ENCODE assay signal across 8 cellular contexts in the genomic region with DNA sequence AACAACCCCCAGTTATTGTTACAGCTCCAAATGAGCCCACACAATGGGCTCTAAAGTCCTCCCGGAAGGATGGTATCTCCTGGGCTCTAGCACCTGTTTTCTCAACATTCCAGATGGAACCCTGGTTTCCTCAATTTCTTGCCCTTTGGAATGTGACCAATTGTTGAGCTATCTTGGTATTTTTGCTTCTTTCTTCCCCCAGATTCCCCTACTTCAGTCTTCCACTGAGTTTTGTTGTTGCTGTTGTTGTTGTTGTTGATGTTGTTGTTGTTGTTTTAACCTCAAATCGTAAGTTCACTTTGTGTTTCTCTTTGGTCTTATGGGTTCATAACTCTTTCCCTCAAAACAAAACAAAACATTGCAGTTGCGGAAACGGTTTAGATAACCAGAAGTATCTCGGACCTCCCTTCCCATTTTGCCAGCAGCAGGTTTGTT. TPM values are rescaled to one million over a fixed set of nuclear protein-coding genes. Genes with fewer than 3 reads are reported as not detected.
A peak's percentile ranks its signal among the peaks of the same experiment; 100 is the strongest.
DNase-seq lines count a peak whose midpoint lies in the region; ATAC-seq, FAIRE-seq and TF ChIP-seq lines count a peak whose summit lies in the region.

No MANE protein-coding gene starts in this region.

- CTCF ChIA-PET in activated naive CD4-positive, alpha-beta T cell treated with anti-CD3 and anti-CD28 coated beads, Interleukin-2, amount 10 ng/mL, durations not matched to agents 7 days and 5 days (lab: Charles Lee), result interaction anchor here (0.6 to 8.7 kb wide), 31 partner anchors 9 to 250 kb away, joined by 3 to 173 read pairs (median 7); partner anchors contain the start of genes ARF3, FKBP11, RND1 and WNT1
- CTCF ChIA-PET in activated CD4-positive, alpha-beta memory T cell treated with anti-CD3 and anti-CD28 coated beads, Interleukin-2, amount 10 ng/mL, durations not matched to agents 7 days and 5 days (lab: Charles Lee), result interaction anchor here (0.6 to 5.8 kb wide), 51 partner anchors 7 to 442 kb away, joined by 3 to 125 read pairs (median 6); partner anchors contain the start of genes ARF3, FKBP11, PRPH and RHEBL1

- H3K27ac ChIP-seq in iPS-18a (ENCODE audit: low read length), result no peak overlapping the region
- H3K27ac ChIP-seq in substantia nigra (ENCODE audit: low read depth, low read length, poor library complexity, severe bottlenecking), result peak overlapping the region; percentile 81

- no peaks in the 10 kb centered on the region for H3K9me3 Mint-ChIP-seq in activated naive CD4-positive, alpha-beta T cell treated with anti-CD3 and anti-CD28 coated beads, Interleukin-2, amount 10 ng/mL, durations not matched to agents 7 days and 5 days
- no peaks in the 10 kb centered on the region for H3K9me3 Mint-ChIP-seq in activated CD4-positive, alpha-beta memory T cell treated with anti-CD3 and anti-CD28 coated beads, Interleukin-2, amount 10 ng/mL, durations not matched to agents 7 days and 5 days

- DNase-seq in activated naive CD4-positive, alpha-beta T cell treated with anti-CD3 and anti-CD28 coated beads, Interleukin-2, amount 10 ng/mL, durations not matched to agents 7 days and 5 days, result no peak
- DNase-seq in activated naive CD4-positive, alpha-beta T cell treated with Interleukin-2 at 50 U/mL for 16 hours, result no peak
- DNase-seq in activated CD4-positive, alpha-beta memory T cell treated with anti-CD3 and anti-CD28 coated beads, Interleukin-2, amount 10 ng/mL, durations not matched to agents 7 days and 5 days, result no peak
- DNase-seq in substantia nigra (lab: John Stamatoyannopoulos, UW), result no peak
- DNase-seq in NCI-H2227 (lab: John Stamatoyannopoulos, UW; ENCODE audit: unreplicated experiment), result no peak
- DNase-seq in GM12892 (ENCODE audit: insufficient read length), result no peak

- H3K9ac ChIP-seq in iPS-18a (ENCODE audit: low read length), result peak overlapping the region; percentile 44

- H3K27me3 Mint-ChIP-seq in activated naive CD4-positive, alpha-beta T cell treated with anti-CD3 and anti-CD28 coated beads, Interleukin-2, amount 10 ng/mL, durations not matched to agents 7 days and 5 days, result no peaks in the 10 kb centered on the region
- H3K27me3 Mint-ChIP-seq in activated CD4-positive, alpha-beta memory T cell treated with anti-CD3 and anti-CD28 coated beads, Interleukin-2, amount 10 ng/mL, durations not matched to agents 7 days and 5 days, result no peaks in the 10 kb centered on the region

- peaks cover 41% of the 10 kb centered on the region for H3K4me1 Mint-ChIP-seq in activated naive CD4-positive, alpha-beta T cell treated with anti-CD3 and anti-CD28 coated beads, Interleukin-2, amount 10 ng/mL, durations not matched to agents 7 days and 5 days
- peaks cover 33% of the 10 kb centered on the region for H3K4me1 Mint-ChIP-seq in activated CD4-positive, alpha-beta memory T cell treated with anti-CD3 and anti-CD28 coated beads, Interleukin-2, amount 10 ng/mL, durations not matched to agents 7 days and 5 days

- H3K4me1 ChIP-seq in iPS-18a (ENCODE audit: control insufficient read depth, low read depth, low read length), result peaks cover 11% of the 10 kb centered on the region

- POLR2A ChIA-PET in activated CD4-positive, alpha-beta memory T cell treated with anti-CD3 and anti-CD28 coated beads, Interleukin-2, amount 10 ng/mL, durations not matched to agents 7 days and 5 days (lab: Charles Lee), result interaction anchor here (0.7 to 4.9 kb wide), 41 partner anchors 9 to 470 kb away, joined by 3 to 69 read pairs (median 4); partner anchors contain the start of genes ARF3, CACNB3, FKBP11 and KANSL2

- no peak for FAIRE-seq in GM12892 (lab: Jason Lieb, UNC)

- no peaks in the 10 kb centered on the region for H3K9me3 ChIP-seq in iPS-18a (ENCODE audit: control insufficient read depth, low read depth, low read length)

- H3K36me3 ChIP-seq in iPS-18a (ENCODE audit: control insufficient read depth, low read depth, low read length), result peaks cover 7% of the 10 kb centered on the region

- ATAC-seq in HG02938 (IDR thresholded peaks at IDR 0.05; ENCODE audit: unreplicated experiment), result no peak

- TF ChIP-seq POLR2A in GM12892 (IDR thresholded peaks at IDR 0.05; ENCODE audit: low read depth, low read length), result no peak

- peak overlapping the region; percentile 91 for H3K27ac Mint-ChIP-seq in activated naive CD4-positive, alpha-beta T cell treated with anti-CD3 and anti-CD28 coated beads, Interleukin-2, amount 10 ng/mL, durations not matched to agents 7 days and 5 days
- peak overlapping the region; percentile 98 for H3K27ac Mint-ChIP-seq in activated CD4-positive, alpha-beta memory T cell treated with anti-CD3 and anti-CD28 coated beads, Interleukin-2, amount 10 ng/mL, durations not matched to agents 7 days and 5 days

- peaks cover 18% of the 10 kb centered on the region for H3K36me3 Mint-ChIP-seq in activated naive CD4-positive, alpha-beta T cell treated with anti-CD3 and anti-CD28 coated beads, Interleukin-2, amount 10 ng/mL, durations not matched to agents 7 days and 5 days
- peaks cover 25% of the 10 kb centered on the region for H3K36me3 Mint-ChIP-seq in activated CD4-positive, alpha-beta memory T cell treated with anti-CD3 and anti-CD28 coated beads, Interleukin-2, amount 10 ng/mL, durations not matched to agents 7 days and 5 days (ENCODE audit: low read depth)

- peak overlapping the region; percentile 97 for H3K4me3 Mint-ChIP-seq in activated naive CD4-positive, alpha-beta T cell treated with anti-CD3 and anti-CD28 coated beads, Interleukin-2, amount 10 ng/mL, durations not matched to agents 7 days and 5 days
- peak overlapping the region; percentile 98 for H3K4me3 Mint-ChIP-seq in activated CD4-positive, alpha-beta memory T cell treated with anti-CD3 and anti-CD28 coated beads, Interleukin-2, amount 10 ng/mL, durations not matched to agents 7 days and 5 days

- H3K4me3 ChIP-seq in iPS-18a (ENCODE audit: low read length), result peak overlapping the region; percentile 95

- H3K27me3 ChIP-seq in iPS-18a (ENCODE audit: control insufficient read depth, insufficient read depth, low read length), result no peaks in the 10 kb centered on the region

RNA-seq across cellular contexts. Expression of gene DDX23, which starts 0.8 kb away (rescaled TPM):
- total RNA-seq in activated CD4-positive, alpha-beta memory T cell treated with anti-CD3 and anti-CD28 coated beads, Interleukin-2, amount 10 ng/mL, durations not matched to agents 7 days and 5 days, result 100 to 1,000 TPM; 117 to 127 TPM
- 67.1 TPM for polyA plus RNA-seq in GM12892 (2012; ENCODE audit: missing spikeins)

RNA-seq across cellular contexts. Expression of gene RND1, which starts 12.9 kb away (rescaled TPM):
- 1 to 10 TPM; 2.6 to 3.0 TPM for total RNA-seq in activated CD4-positive, alpha-beta memory T cell treated with anti-CD3 and anti-CD28 coated beads, Interleukin-2, amount 10 ng/mL, durations not matched to agents 7 days and 5 days
- 4.0 TPM for polyA plus RNA-seq in GM12892 (2012; ENCODE audit: missing spikeins)

RNA-seq across cellular contexts. Expression of gene CACNB3, which starts 34.5 kb away (rescaled TPM):
- total RNA-seq in activated CD4-positive, alpha-beta memory T cell treated with anti-CD3 and anti-CD28 coated beads, Interleukin-2, amount 10 ng/mL, durations not matched to agents 7 days and 5 days, result 10 to 100 TPM; 32.8 to 34.2 TPM
- polyA plus RNA-seq in GM12892 (2012; ENCODE audit: missing spikeins), result 1.8 TPM
